1 cellular context compared by ENCODE assay signal in the genomic region with DNA sequence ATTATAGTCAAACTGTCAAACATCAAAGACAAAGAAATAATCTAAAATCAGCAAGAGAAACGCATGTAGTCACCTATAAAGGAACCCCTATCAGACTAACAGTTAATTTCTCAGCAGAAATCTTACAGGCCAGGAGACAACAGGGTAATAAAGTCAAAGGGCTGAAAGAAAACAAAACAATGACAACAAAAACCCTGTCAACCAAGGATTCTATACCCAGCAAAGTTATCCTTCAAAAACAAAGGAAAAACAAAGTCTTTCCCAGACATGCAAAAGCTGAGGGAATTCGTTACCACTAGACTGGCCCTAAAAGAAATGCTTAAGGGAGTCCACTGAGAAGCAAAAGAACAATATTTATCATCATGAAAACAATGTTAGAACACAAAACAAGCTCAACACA.
TF ChIP-seq lines count a peak whose summit lies in the region.

No MANE protein-coding gene starts in this region.

TF ChIP-seq in HepG2, 621 proteins besides CTCF, POLR2A, EP300 and RAD21:
- TF ChIP-seq, protein P1, sequence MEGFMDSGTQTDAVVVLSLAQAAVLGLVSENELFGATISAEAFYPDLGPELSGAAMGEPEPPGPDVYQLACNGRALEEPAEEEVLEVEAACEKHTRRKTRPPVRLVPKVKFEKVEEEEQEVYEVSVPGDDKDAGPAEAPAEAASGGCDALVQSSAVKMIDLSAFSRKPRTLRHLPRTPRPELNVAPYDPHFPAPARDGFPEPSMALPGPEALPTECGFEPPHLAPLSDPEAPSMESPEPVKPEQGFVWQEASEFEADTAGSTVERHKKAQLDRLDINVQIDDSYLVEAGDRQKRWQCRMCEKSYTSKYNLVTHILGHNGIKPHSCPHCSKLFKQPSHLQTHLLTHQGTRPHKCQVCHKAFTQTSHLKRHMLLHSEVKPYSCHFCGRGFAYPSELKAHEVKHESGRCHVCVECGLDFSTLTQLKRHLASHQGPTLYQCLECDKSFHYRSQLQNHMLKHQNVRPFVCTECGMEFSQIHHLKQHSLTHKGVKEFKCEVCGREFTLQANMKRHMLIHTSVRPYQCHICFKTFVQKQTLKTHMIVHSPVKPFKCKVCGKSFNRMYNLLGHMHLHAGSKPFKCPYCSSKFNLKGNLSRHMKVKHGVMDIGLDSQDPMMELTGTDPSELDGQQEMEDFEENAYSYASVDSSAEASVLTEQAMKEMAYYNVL (CRISPR knock-in tag; IDR thresholded peaks at IDR 0.05; ENCODE audit: borderline replicate concordance): no peak
- TF ChIP-seq ZFP1 (CRISPR knock-in tag; IDR thresholded peaks at IDR 0.05): peak; percentile 75; the same call in 1 of the 2 replicates
- no peak for TF ChIP-seq RCOR2 (CRISPR knock-in tag; IDR thresholded peaks at IDR 0.05)
- TF ChIP-seq, protein P2, sequence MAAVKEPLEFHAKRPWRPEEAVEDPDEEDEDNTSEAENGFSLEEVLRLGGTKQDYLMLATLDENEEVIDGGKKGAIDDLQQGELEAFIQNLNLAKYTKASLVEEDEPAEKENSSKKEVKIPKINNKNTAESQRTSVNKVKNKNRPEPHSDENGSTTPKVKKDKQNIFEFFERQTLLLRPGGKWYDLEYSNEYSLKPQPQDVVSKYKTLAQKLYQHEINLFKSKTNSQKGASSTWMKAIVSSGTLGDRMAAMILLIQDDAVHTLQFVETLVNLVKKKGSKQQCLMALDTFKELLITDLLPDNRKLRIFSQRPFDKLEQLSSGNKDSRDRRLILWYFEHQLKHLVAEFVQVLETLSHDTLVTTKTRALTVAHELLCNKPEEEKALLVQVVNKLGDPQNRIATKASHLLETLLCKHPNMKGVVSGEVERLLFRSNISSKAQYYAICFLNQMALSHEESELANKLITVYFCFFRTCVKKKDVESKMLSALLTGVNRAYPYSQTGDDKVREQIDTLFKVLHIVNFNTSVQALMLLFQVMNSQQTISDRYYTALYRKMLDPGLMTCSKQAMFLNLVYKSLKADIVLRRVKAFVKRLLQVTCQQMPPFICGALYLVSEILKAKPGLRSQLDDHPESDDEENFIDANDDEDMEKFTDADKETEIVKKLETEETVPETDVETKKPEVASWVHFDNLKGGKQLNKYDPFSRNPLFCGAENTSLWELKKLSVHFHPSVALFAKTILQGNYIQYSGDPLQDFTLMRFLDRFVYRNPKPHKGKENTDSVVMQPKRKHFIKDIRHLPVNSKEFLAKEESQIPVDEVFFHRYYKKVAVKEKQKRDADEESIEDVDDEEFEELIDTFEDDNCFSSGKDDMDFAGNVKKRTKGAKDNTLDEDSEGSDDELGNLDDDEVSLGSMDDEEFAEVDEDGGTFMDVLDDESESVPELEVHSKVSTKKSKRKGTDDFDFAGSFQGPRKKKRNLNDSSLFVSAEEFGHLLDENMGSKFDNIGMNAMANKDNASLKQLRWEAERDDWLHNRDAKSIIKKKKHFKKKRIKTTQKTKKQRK (IDR thresholded peaks at IDR 0.05; ENCODE audit: low read length): no peak
